In the genomic region with DNA sequence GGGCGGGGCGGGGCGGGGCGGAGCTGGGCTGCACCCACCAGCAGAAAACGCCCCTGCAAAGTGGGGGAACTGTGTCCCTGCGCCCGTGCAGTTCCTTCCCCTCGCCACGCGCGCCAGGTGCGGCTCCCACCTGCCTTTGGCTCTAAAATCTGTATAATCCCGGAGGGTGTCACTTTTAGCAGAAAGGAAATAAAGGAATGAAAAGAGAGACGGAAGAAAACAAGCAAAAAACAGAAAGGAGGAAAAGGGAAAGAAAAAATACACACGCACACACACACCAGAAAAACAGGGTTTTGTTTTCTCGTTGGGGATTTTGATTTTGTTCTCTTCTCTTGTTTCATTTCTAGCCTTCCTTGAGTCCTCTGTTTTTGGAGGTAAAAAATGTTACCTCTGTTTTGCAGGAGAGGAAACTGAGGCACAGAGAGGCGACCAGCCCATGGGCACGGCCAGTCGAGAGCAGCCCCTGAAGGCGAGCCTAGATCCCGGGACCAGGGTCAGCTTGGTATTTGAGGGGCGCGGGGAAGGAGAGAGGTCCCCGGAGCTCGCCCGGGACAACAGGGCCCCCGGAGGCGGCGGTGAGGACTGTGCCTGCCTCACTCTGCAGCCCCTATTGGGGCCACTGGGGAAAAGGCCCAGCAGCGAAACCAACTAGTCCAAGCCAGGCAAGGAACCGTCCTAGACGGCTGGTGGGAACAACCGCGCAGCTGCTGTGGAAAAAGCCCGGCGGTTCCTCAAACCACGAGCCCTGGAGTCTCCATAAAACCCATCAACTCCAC, we compare ENCODE assay signal across 1 cellular context.
A peak's percentile ranks its signal among the peaks of the same experiment; 100 is the strongest.
TF ChIP-seq lines count a peak whose summit lies in the region.

No MANE protein-coding gene starts in this region.

TF ChIP-seq in HEK293, 187 proteins besides CTCF, POLR2A, EP300 and RAD21 (continued from another document):
- TF ChIP-seq, protein P1, sequence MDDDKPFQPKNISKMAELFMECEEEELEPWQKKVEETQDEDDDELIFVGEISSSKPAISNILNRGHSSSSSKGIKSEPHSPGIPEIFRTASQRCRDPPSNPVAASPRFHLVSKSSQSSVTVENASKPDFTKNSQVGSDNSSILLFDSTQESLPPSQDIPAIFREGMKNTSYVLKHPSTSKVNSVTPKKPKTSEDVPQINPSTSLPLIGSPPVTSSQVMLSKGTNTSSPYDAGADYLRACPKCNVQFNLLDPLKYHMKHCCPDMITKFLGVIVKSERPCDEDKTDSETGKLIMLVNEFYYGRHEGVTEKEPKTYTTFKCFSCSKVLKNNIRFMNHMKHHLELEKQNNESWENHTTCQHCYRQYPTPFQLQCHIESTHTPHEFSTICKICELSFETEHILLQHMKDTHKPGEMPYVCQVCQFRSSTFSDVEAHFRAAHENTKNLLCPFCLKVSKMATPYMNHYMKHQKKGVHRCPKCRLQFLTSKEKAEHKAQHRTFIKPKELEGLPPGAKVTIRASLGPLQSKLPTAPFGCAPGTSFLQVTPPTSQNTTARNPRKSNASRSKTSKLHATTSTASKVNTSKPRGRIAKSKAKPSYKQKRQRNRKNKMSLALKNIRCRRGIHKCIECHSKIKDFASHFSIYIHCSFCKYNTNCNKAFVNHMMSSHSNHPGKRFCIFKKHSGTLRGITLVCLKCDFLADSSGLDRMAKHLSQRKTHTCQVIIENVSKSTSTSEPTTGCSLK (tag by site-specific recombination; IDR thresholded peaks at IDR 0.05): no peak
- TF ChIP-seq PRDM1 (tag by site-specific recombination; IDR thresholded peaks at IDR 0.05) (peak; percentile 96), ZNF791 (tag by site-specific recombination; IDR thresholded peaks at IDR 0.05) (no peak), ZNF133 (tag by site-specific recombination; IDR thresholded peaks at IDR 0.05) (no peak), EGR2 (tag by site-specific recombination; IDR thresholded peaks at IDR 0.05; ENCODE audit: low read depth) (peak; percentile 49), ZNF521 (tag by site-specific recombination; IDR thresholded peaks at IDR 0.05) (no peak), ZNF175 (tag by site-specific recombination; IDR thresholded peaks at IDR 0.05) (no peak), ZFHX2 (tag by site-specific recombination; conservative IDR thresholded peaks at IDR 0.05) (peak; percentile 56), ZNF423 (tag by site-specific recombination; IDR thresholded peaks at IDR 0.05) (no peak), ZNF529 (tag by site-specific recombination; IDR thresholded peaks at IDR 0.05; ENCODE audit: insufficient replicate concordance) (no peak), ZNF266 (tag by site-specific recombination; IDR thresholded peaks at IDR 0.05; ENCODE audit: low read depth) (no peak)
- TF ChIP-seq, protein P2, sequence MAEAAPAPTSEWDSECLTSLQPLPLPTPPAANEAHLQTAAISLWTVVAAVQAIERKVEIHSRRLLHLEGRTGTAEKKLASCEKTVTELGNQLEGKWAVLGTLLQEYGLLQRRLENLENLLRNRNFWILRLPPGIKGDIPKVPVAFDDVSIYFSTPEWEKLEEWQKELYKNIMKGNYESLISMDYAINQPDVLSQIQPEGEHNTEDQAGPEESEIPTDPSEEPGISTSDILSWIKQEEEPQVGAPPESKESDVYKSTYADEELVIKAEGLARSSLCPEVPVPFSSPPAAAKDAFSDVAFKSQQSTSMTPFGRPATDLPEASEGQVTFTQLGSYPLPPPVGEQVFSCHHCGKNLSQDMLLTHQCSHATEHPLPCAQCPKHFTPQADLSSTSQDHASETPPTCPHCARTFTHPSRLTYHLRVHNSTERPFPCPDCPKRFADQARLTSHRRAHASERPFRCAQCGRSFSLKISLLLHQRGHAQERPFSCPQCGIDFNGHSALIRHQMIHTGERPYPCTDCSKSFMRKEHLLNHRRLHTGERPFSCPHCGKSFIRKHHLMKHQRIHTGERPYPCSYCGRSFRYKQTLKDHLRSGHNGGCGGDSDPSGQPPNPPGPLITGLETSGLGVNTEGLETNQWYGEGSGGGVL (tag by site-specific recombination; IDR thresholded peaks at IDR 0.05): peak; percentile 48; the same call in 1 of the 2 replicates
- TF ChIP-seq, protein P3, sequence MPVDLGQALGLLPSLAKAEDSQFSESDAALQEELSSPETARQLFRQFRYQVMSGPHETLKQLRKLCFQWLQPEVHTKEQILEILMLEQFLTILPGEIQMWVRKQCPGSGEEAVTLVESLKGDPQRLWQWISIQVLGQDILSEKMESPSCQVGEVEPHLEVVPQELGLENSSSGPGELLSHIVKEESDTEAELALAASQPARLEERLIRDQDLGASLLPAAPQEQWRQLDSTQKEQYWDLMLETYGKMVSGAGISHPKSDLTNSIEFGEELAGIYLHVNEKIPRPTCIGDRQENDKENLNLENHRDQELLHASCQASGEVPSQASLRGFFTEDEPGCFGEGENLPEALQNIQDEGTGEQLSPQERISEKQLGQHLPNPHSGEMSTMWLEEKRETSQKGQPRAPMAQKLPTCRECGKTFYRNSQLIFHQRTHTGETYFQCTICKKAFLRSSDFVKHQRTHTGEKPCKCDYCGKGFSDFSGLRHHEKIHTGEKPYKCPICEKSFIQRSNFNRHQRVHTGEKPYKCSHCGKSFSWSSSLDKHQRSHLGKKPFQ (tag by site-specific recombination; IDR thresholded peaks at IDR 0.05): no peak
- TF ChIP-seq, protein P4, sequence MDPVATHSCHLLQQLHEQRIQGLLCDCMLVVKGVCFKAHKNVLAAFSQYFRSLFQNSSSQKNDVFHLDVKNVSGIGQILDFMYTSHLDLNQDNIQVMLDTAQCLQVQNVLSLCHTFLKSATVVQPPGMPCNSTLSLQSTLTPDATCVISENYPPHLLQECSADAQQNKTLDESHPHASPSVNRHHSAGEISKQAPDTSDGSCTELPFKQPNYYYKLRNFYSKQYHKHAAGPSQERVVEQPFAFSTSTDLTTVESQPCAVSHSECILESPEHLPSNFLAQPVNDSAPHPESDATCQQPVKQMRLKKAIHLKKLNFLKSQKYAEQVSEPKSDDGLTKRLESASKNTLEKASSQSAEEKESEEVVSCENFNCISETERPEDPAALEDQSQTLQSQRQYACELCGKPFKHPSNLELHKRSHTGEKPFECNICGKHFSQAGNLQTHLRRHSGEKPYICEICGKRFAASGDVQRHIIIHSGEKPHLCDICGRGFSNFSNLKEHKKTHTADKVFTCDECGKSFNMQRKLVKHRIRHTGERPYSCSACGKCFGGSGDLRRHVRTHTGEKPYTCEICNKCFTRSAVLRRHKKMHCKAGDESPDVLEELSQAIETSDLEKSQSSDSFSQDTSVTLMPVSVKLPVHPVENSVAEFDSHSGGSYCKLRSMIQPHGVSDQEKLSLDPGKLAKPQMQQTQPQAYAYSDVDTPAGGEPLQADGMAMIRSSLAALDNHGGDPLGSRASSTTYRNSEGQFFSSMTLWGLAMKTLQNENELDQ (tag by site-specific recombination; IDR thresholded peaks at IDR 0.05; ENCODE audit: low read depth): no peak
- TF ChIP-seq, protein P5, sequence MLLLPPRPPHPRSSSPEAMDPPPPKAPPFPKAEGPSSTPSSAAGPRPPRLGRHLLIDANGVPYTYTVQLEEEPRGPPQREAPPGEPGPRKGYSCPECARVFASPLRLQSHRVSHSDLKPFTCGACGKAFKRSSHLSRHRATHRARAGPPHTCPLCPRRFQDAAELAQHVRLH (tag by site-specific recombination; IDR thresholded peaks at IDR 0.05): no peak
TF ChIP-seq in HEK293: peak in this region for 11.
